Comparison of ENCODE assay signal across 8 cellular contexts in genomic region chr15:82262422-82263026, GRCh38. TPM values are rescaled to one million over a fixed set of nuclear protein-coding genes. Genes with fewer than 3 reads are reported as not detected.
A peak's percentile ranks its signal among the peaks of the same experiment; 100 is the strongest.
DNase-seq lines count a peak whose midpoint lies in the region; ATAC-seq, FAIRE-seq and TF ChIP-seq lines count a peak whose summit lies in the region.

EFL1 (minus strand) TSS chr15:82262734; CDS start chr15:82261778, 956 bp downstream.
SAXO2 (plus strand) TSS chr15:82262818; CDS start chr15:82262880, 62 bp downstream.

- in situ Hi-C loops in GM18951 (cut with MboI; ENCODE audit: low sequenced_read_pairs, unreplicated experiment) = no loop called here

- ATAC-seq in HG03175 (IDR thresholded peaks at IDR 0.05; ENCODE audit: unreplicated experiment) = peak; percentile 98
- peak; percentile 97 to 98 for ATAC-seq in activated CD4-positive, CD25-positive, alpha-beta regulatory T cell treated with anti-CD3 and anti-CD28 coated beads, Interleukin-2, amount 50 U/mL, for 24 hours

- H3K36me3 ChIP-seq in kidney (ENCODE audit: control insufficient read depth in 1 of 2, insufficient read depth in 2 of 2, low read length in 2 of 2) = peaks cover 0 to 4% of the 10 kb centered on the region in 2 donors

- DNase-seq in AG09309 (ENCODE audit: low read depth) (peak; percentile 28), NCI-H345 (lab: John Stamatoyannopoulos, UW) (peak; percentile 84), cerebellum (ENCODE audit: low spot score) (peak; percentile 92), kidney (peak; percentile 97)
- peak; percentile 97 for DNase-seq in stimulated activated CD4-positive, alpha-beta T cell treated with anti-CD3 and anti-CD28 coated beads, Interleukin-15, amount 100 ng/mL, for 24 hours

- intact Hi-C loops in kidney (cut with DNase I) = no loop called here

- H3K4me3 ChIP-seq in AG09309 (ENCODE audit: control insufficient read depth, low read depth, low read length) (peak within 1 kb of the TSS; percentile 88), kidney (ENCODE audit: low read length in 2 of 2) (peak within 1 kb of the TSS; percentile 81 to 86)

- peak within 1 kb of the TSS; percentile 29 to 48 for H3K27ac ChIP-seq in kidney (ENCODE audit: low read depth in 2 of 2, low read length in 2 of 2)

- no peaks in the 10 kb centered on the region for H3K9me3 ChIP-seq in kidney (ENCODE audit: control insufficient read depth in 1 of 2, low read length in 2 of 2)

- TF ChIP-seq CTCF in AG09309 (IDR thresholded peaks at IDR 0.05; ENCODE audit: control insufficient read depth, insufficient read depth, low read depth, low read length, missing control alignments) (no peak), kidney (IDR thresholded peaks at IDR 0.05; ENCODE audit: borderline replicate concordance, extremely low read depth, insufficient read depth) (no peak)

- H3K9ac ChIP-seq in kidney (ENCODE audit: low read length in 2 of 2) = peak within 1 kb of the TSS; percentile 24 to 54

- FAIRE-seq in kidney (lab: Jason Lieb, UNC) = no peak

- peak; percentile 78 for TF ChIP-seq POLR2A in GM18951 (IDR thresholded peaks at IDR 0.05; ENCODE audit: extremely low read depth, insufficient read depth, insufficient read length)

- H3K4me1 ChIP-seq in kidney (ENCODE audit: control insufficient read depth in 1 of 2, insufficient read depth in 1 of 2, low read depth in 1 of 2, low read length in 2 of 2) = peaks cover 3 to 5% of the 10 kb centered on the region in 2 donors

RNA-seq across cellular contexts. Expression of gene EFL1, which starts in this region (rescaled TPM):
- 25.2 TPM for total RNA-seq in cerebellum
- total RNA-seq in kidney = 16.6 TPM
- polyA plus RNA-seq in kidney (ENCODE audit: insufficient read depth, low read depth, low replicate concordance) = 9.2 TPM

RNA-seq across cellular contexts. Expression of gene SAXO2, which starts in this region (rescaled TPM):
- total RNA-seq in cerebellum (13.8 TPM), kidney (3.2 TPM)
- polyA plus RNA-seq in kidney (ENCODE audit: insufficient read depth, low read depth, low replicate concordance) = 5.1 TPM

Comparison
In these comparisons a context has a peak if more than half of its experiments do, and no peak if none do; other contexts are left out.
1. Peak in every context shown above with its lines: DNase-seq, ATAC-seq, H3K4me3 ChIP-seq and H3K27ac ChIP-seq.
2. DNase-seq: peak in every context shown above with its lines; median percentile 97 in kidney; 97 in stimulated activated CD4-positive, alpha-beta T cell treated with anti-CD3 and anti-CD28 coated beads, Interleukin-15, amount 100 ng/mL, for 24 hours; 92 in cerebellum; 84 in NCI-H345; 28 in AG09309.